ENCODE assay signal across 19 cellular contexts in genomic region chr1:196302981-196303380, GRCh38.
"Had no signal": no experiment of that assay in that cellular context is flagged by ENCODE, and none has a peak within 500 bp of the region (broad histone marks: within the 10 kb centered on the region; RNA-seq: fewer than 3 reads in every experiment).

No MANE protein-coding gene starts in this region.

- DNase-seq: effector memory CD4-positive, alpha-beta T cell; glutamatergic neuron; mammary epithelial cell; naive B cell; ovary; small intestine; stimulated activated CD4-positive, alpha-beta T cell treated with anti-CD3 and anti-CD28 coated beads, Interleukin-12 subunit alpha, Interleukin-12 subunit beta, amount 100 ng/mL, for 4 hours; stimulated activated naive CD4-positive, alpha-beta T cell; stomach; substantia nigra; transverse colon had no signal

- H3K27me3 Mint-ChIP-seq: central memory CD8-positive, alpha-beta T cell; naive B cell had no signal

- H3K9me3 Mint-ChIP-seq: nephron had no signal

- H3K27ac ChIP-seq: esophagus muscularis mucosa, gastroesophageal sphincter, ovary, right atrium auricular region, stomach, thoracic aorta, transverse colon had no signal

- H3K36me3 ChIP-seq: esophagus muscularis mucosa, ovary, right atrium auricular region, stomach, thoracic aorta, transverse colon had no signal

- H3K27me3 ChIP-seq: esophagus muscularis mucosa, gastroesophageal sphincter, ovary, right atrium auricular region, stomach, transverse colon had no signal

- H3K4me3 Mint-ChIP-seq: central memory CD8-positive, alpha-beta T cell; naive B cell; nephron had no signal

- H3K4me3 ChIP-seq: esophagus muscularis mucosa, gastroesophageal sphincter, ovary, right atrium auricular region, stomach, thoracic aorta, transverse colon had no signal

- H3K4me1 Mint-ChIP-seq: central memory CD8-positive, alpha-beta T cell; naive B cell had no signal

- FAIRE-seq: endometrium, small intestine had no signal

- H3K36me3 Mint-ChIP-seq: naive B cell had no signal

- H3K4me1 ChIP-seq: esophagus muscularis mucosa, gastroesophageal sphincter, right atrium auricular region, stomach, transverse colon had no signal

- H3K27ac Mint-ChIP-seq: naive B cell had no signal

- H3K9me3 ChIP-seq: esophagus muscularis mucosa, gastroesophageal sphincter, ovary, right atrium auricular region, stomach, thoracic aorta, transverse colon had no signal

- ATAC-seq: gastroesophageal sphincter, left lobe of liver had no signal
